16 cellular contexts compared by ENCODE assay signal in the genomic region with DNA sequence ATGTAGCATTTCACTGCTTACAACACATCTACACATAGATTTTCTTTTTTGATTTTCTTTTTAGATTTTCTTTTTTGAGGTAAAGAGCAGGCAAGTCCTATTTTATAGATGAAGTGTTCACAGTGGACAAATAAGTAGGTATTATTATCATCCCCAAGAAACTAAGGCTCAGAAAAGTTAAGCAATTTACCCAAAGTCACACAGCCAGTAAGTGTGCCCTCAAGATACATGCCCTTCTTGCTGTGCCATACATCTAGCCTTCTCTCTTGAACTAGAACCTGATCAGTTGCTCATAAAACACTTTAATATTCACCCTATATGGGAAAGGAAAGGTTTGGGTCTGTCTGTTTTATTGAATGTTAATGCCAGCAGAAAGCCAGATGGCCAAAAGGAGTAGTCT. TPM values are rescaled to one million over a fixed set of nuclear protein-coding genes. Genes with fewer than 3 reads are reported as not detected.
"Had no signal": no experiment of that assay in that cellular context is flagged by ENCODE, and none has a peak within 500 bp of the region (broad histone marks: within the 10 kb centered on the region; RNA-seq: fewer than 3 reads in every experiment).

No MANE protein-coding gene starts in this region.

- H3K4me2 ChIP-seq: SK-N-SH had no signal

- H3K9me2 ChIP-seq: SK-N-SH had no signal

- H3K36me3 ChIP-seq: MG63 had no signal

- H3K27ac Mint-ChIP-seq: IgD-negative memory B cell had no signal

- H3K4me1 Mint-ChIP-seq: IgD-negative memory B cell had no signal

- H3K36me3 Mint-ChIP-seq: IgD-negative memory B cell had no signal

- DNase-seq: KBM-7, NCI-H1417 treated with DMSO at 0.1 percent for 48 hours, NCI-H146, NCI-H1694 treated with DMSO at 0.1 percent for 48 hours, NCI-H1930, NCI-H226, NCI-H510A, NCI-H524 treated with DMSO at 0.1 percent for 48 hours, NCI-H774, PC-3, SHP77 had no signal

- H3K27ac ChIP-seq: HL-60, RWPE1 had no signal

- H3K27me3 ChIP-seq: MG63 had no signal

- H3K4me3 ChIP-seq: MG63 had no signal

- H3K9ac ChIP-seq: SK-N-SH had no signal

- H3K9me3 ChIP-seq: MG63, SK-N-SH had no signal

RNA-seq across cellular contexts. Expression of gene DAPL1, which starts 50.3 kb away (rescaled TPM):
- total RNA-seq: PC-3 had no signal
